Comparison of ENCODE assay signal across 1 cellular context in genomic region chr14:50926851-50927386, GRCh38.
A peak's percentile ranks its signal among the peaks of the same experiment; 100 is the strongest.
TF ChIP-seq lines count a peak whose summit lies in the region.

No MANE protein-coding gene starts in this region.

TF ChIP-seq in K562, 482 proteins besides CTCF, POLR2A, EP300 and RAD21 (continued from another document and continues in another):
- TF ChIP-seq CLOCK (CRISPR knock-in tag; IDR thresholded peaks at IDR 0.05; ENCODE audit: borderline replicate concordance) = no peak
- no peak for TF ChIP-seq EZH2 (IDR thresholded peaks at IDR 0.05; ENCODE audit: borderline replicate concordance, low read depth, low read length)
- TF ChIP-seq TSC22D4 (tag; IDR thresholded peaks at IDR 0.05) = no peak
- TF ChIP-seq, protein P1, sequence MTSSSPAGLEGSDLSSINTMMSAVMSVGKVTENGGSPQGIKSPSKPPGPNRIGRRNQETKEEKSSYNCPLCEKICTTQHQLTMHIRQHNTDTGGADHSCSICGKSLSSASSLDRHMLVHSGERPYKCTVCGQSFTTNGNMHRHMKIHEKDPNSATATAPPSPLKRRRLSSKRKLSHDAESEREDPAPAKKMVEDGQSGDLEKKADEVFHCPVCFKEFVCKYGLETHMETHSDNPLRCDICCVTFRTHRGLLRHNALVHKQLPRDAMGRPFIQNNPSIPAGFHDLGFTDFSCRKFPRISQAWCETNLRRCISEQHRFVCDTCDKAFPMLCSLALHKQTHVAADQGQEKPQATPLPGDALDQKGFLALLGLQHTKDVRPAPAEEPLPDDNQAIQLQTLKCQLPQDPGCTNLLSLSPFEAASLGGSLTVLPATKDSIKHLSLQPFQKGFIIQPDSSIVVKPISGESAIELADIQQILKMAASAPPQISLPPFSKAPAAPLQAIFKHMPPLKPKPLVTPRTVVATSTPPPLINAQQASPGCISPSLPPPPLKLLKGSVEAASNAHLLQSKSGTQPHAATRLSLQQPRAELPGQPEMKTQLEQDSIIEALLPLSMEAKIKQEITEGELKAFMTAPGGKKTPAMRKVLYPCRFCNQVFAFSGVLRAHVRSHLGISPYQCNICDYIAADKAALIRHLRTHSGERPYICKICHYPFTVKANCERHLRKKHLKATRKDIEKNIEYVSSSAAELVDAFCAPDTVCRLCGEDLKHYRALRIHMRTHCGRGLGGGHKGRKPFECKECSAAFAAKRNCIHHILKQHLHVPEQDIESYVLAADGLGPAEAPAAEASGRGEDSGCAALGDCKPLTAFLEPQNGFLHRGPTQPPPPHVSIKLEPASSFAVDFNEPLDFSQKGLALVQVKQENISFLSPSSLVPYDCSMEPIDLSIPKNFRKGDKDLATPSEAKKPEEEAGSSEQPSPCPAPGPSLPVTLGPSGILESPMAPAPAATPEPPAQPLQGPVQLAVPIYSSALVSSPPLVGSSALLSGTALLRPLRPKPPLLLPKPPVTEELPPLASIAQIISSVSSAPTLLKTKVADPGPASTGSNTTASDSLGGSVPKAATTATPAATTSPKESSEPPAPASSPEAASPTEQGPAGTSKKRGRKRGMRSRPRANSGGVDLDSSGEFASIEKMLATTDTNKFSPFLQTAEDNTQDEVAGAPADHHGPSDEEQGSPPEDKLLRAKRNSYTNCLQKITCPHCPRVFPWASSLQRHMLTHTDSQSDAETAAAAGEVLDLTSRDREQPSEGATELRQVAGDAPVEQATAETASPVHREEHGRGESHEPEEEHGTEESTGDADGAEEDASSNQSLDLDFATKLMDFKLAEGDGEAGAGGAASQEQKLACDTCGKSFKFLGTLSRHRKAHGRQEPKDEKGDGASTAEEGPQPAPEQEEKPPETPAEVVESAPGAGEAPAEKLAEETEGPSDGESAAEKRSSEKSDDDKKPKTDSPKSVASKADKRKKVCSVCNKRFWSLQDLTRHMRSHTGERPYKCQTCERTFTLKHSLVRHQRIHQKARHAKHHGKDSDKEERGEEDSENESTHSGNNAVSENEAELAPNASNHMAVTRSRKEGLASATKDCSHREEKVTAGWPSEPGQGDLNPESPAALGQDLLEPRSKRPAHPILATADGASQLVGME (CRISPR knock-in tag; IDR thresholded peaks at IDR 0.05) = 0 out of 2 replicates have a peak, but pooled peaks have one; percentile 49
- no peak for TF ChIP-seq SRF (CRISPR knock-in tag; IDR thresholded peaks at IDR 0.05)
- 0 out of 2 replicates have a peak, but pooled peaks have one; percentile 19 for TF ChIP-seq ZNF316 (IDR thresholded peaks at IDR 0.05)
- TF ChIP-seq ZNF431 (CRISPR knock-in tag; IDR thresholded peaks at IDR 0.05) = no peak
- no peak for TF ChIP-seq BRD4 (IDR thresholded peaks at IDR 0.05)
- TF ChIP-seq ILK (tag; IDR thresholded peaks at IDR 0.05; ENCODE audit: borderline replicate concordance, low read depth) = no peak
- peak; percentile 74 for TF ChIP-seq ZNF766 (CRISPR knock-in tag; conservative IDR thresholded peaks at IDR 0.05)
- TF ChIP-seq, protein P2, sequence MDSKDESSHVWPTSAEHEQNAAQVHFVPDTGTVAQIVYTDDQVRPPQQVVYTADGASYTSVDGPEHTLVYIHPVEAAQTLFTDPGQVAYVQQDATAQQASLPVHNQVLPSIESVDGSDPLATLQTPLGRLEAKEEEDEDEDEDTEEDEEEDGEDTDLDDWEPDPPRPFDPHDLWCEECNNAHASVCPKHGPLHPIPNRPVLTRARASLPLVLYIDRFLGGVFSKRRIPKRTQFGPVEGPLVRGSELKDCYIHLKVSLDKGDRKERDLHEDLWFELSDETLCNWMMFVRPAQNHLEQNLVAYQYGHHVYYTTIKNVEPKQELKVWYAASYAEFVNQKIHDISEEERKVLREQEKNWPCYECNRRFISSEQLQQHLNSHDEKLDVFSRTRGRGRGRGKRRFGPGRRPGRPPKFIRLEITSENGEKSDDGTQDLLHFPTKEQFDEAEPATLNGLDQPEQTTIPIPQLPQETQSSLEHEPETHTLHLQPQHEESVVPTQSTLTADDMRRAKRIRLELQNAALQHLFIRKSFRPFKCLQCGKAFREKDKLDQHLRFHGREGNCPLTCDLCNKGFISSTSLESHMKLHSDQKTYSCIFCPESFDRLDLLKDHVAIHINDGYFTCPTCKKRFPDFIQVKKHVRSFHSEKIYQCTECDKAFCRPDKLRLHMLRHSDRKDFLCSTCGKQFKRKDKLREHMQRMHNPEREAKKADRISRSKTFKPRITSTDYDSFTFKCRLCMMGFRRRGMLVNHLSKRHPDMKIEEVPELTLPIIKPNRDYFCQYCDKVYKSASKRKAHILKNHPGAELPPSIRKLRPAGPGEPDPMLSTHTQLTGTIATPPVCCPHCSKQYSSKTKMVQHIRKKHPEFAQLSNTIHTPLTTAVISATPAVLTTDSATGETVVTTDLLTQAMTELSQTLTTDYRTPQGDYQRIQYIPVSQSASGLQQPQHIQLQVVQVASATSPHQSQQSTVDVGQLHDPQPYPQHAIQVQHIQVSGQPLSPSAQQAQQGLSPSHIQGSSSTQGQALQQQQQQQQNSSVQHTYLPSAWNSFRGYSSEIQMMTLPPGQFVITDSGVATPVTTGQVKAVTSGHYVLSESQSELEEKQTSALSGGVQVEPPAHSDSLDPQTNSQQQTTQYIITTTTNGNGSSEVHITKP (IDR thresholded peaks at IDR 0.05; ENCODE audit: partially characterized antibody) = no peak
- peak; percentile 61 for TF ChIP-seq ATF7 (IDR thresholded peaks at IDR 0.05)
- no peak for TF ChIP-seq GTF2F1 (IDR thresholded peaks at IDR 0.05; ENCODE audit: low read depth, low read length)
- peak; percentile 47; the same call in 1 of the 2 replicates for TF ChIP-seq SMARCC2 (IDR thresholded peaks at IDR 0.05; ENCODE audit: low read depth)
- TF ChIP-seq RUNX1 (IDR thresholded peaks at IDR 0.05; ENCODE audit: low read depth) = no peak
- TF ChIP-seq NFIC (IDR thresholded peaks at IDR 0.05) = peak; percentile 24; the same call in 1 of the 2 replicates
- TF ChIP-seq PTBP1 (IDR thresholded peaks at IDR 0.05; ENCODE audit: low read depth, low read length) = no peak
- peak; percentile 70; the same call in 1 of the 2 replicates for TF ChIP-seq LEF1 (IDR thresholded peaks at IDR 0.05)
- TF ChIP-seq FOXM1 (IDR thresholded peaks at IDR 0.05; ENCODE audit: low read depth) = peak; percentile 40; the same call in 1 of the 2 replicates
- no peak for TF ChIP-seq FOXM1 (CRISPR knock-in tag; IDR thresholded peaks at IDR 0.05; ENCODE audit: low read depth)
- TF ChIP-seq GMEB1 (CRISPR knock-in tag; IDR thresholded peaks at IDR 0.05) = no peak
- peak; percentile 64; the same call in 1 of the 2 replicates for TF ChIP-seq ZNF592 (IDR thresholded peaks at IDR 0.05)
- TF ChIP-seq, protein P3, sequence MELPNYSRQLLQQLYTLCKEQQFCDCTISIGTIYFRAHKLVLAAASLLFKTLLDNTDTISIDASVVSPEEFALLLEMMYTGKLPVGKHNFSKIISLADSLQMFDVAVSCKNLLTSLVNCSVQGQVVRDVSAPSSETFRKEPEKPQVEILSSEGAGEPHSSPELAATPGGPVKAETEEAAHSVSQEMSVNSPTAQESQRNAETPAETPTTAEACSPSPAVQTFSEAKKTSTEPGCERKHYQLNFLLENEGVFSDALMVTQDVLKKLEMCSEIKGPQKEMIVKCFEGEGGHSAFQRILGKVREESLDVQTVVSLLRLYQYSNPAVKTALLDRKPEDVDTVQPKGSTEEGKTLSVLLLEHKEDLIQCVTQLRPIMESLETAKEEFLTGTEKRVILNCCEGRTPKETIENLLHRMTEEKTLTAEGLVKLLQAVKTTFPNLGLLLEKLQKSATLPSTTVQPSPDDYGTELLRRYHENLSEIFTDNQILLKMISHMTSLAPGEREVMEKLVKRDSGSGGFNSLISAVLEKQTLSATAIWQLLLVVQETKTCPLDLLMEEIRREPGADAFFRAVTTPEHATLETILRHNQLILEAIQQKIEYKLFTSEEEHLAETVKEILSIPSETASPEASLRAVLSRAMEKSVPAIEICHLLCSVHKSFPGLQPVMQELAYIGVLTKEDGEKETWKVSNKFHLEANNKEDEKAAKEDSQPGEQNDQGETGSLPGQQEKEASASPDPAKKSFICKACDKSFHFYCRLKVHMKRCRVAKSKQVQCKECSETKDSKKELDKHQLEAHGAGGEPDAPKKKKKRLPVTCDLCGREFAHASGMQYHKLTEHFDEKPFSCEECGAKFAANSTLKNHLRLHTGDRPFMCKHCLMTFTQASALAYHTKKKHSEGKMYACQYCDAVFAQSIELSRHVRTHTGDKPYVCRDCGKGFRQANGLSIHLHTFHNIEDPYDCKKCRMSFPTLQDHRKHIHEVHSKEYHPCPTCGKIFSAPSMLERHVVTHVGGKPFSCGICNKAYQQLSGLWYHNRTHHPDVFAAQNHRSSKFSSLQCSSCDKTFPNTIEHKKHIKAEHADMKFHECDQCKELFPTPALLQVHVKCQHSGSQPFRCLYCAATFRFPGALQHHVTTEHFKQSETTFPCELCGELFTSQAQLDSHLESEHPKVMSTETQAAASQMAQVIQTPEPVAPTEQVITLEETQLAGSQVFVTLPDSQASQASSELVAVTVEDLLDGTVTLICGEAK (IDR thresholded peaks at IDR 0.05) = no peak
- TF ChIP-seq, protein P3 (CRISPR knock-in tag; IDR thresholded peaks at IDR 0.05) = no peak
- no peak for TF ChIP-seq HNRNPUL1 (IDR thresholded peaks at IDR 0.05; ENCODE audit: low read length)
- TF ChIP-seq ZNF444 (CRISPR knock-in tag; IDR thresholded peaks at IDR 0.05) = no peak
